1 cellular context compared by ENCODE assay signal in the genomic region with DNA sequence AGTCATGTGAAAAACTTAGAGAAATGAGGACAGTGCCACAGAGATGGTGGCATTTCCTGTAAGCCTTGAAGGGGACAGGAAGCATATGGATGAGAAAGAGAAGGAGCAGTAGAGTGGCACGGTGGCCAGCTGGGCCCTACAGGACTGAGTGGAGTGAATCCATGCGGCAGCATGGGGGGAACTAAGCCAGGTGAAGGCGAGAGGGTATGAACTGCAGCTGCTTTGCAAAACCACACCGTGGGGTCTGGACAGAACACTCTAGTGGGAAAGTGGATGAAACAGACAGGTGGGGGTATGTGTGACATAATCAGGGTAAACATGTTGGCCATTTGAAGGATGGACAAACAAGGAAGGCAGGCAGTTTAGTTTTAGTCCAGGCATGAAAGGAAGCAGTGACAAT.
TF ChIP-seq lines count a peak whose summit lies in the region.

No MANE protein-coding gene starts in this region.

TF ChIP-seq in H1, 55 proteins besides CTCF, POLR2A, EP300 and RAD21:
- no peak for TF ChIP-seq RFX5 (IDR thresholded peaks at IDR 0.05; ENCODE audit: borderline replicate concordance, low read depth, low read length)
- TF ChIP-seq FOSL1 (IDR thresholded peaks at IDR 0.05; ENCODE audit: insufficient read depth, low read depth, low read length): no peak
- no peak for TF ChIP-seq SIN3A (conservative IDR thresholded peaks at IDR 0.05 in 1 of 2, IDR thresholded peaks at IDR 0.05 in 1 of 2; ENCODE audit: low read depth in 1 of 2, low read length in 2 of 2)
- TF ChIP-seq RXRA (IDR thresholded peaks at IDR 0.05; ENCODE audit: insufficient read depth, low read depth, low read length): no peak
- TF ChIP-seq SIX5 (IDR thresholded peaks at IDR 0.05; ENCODE audit: low read depth, low read length): no peak
- TF ChIP-seq KDM1A (IDR thresholded peaks at IDR 0.05; ENCODE audit: borderline replicate concordance, low read length): no peak
- TF ChIP-seq HDAC2 (IDR thresholded peaks at IDR 0.05; ENCODE audit: borderline replicate concordance in 1 of 2, low read depth in 2 of 2, low read length in 2 of 2): no peak
- TF ChIP-seq YY1 (IDR thresholded peaks at IDR 0.05; ENCODE audit: low read depth, low read length): no peak
- no peak for TF ChIP-seq TCF12 (IDR thresholded peaks at IDR 0.05; ENCODE audit: low read depth, low read length)
- no peak for TF ChIP-seq TAF1 (IDR thresholded peaks at IDR 0.05; ENCODE audit: low read depth, low read length)
- no peak for TF ChIP-seq EZH2 (IDR thresholded peaks at IDR 0.05; ENCODE audit: low read depth, low read length, severe bottlenecking)
- no peak for TF ChIP-seq BACH1 (IDR thresholded peaks at IDR 0.05; ENCODE audit: low read length)
